ENCODE assay signal across 1 cellular context in the genomic region with DNA sequence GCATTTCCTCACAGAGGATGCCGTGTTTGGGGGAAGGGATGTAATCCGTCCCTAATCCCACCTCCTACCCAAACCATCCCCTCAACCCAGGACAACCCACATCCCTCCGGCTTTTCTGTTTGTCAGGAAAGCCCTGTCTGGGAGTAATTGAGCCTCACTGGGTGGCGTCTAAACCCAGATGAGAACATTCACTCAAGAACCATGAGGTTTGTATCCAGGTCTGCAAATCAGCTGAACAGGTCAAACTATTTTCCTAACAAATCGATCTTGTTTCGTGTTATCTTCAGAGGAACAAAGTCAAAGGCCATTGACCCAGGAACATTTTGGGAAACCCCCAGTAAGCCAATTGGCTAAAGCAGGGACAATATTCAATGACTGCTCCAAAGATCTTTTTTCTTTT.
TF ChIP-seq lines count a peak whose summit lies in the region.

No MANE protein-coding gene starts in this region.

TF ChIP-seq in SK-N-SH, 30 proteins besides CTCF, POLR2A, EP300 and RAD21:
- TF ChIP-seq, protein P1, sequence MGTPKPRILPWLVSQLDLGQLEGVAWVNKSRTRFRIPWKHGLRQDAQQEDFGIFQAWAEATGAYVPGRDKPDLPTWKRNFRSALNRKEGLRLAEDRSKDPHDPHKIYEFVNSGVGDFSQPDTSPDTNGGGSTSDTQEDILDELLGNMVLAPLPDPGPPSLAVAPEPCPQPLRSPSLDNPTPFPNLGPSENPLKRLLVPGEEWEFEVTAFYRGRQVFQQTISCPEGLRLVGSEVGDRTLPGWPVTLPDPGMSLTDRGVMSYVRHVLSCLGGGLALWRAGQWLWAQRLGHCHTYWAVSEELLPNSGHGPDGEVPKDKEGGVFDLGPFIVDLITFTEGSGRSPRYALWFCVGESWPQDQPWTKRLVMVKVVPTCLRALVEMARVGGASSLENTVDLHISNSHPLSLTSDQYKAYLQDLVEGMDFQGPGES (IDR thresholded peaks at IDR 0.05; ENCODE audit: low read depth, low read length), result no peak
- TF ChIP-seq JUND (IDR thresholded peaks at IDR 0.05), result no peak
- TF ChIP-seq, protein P2, sequence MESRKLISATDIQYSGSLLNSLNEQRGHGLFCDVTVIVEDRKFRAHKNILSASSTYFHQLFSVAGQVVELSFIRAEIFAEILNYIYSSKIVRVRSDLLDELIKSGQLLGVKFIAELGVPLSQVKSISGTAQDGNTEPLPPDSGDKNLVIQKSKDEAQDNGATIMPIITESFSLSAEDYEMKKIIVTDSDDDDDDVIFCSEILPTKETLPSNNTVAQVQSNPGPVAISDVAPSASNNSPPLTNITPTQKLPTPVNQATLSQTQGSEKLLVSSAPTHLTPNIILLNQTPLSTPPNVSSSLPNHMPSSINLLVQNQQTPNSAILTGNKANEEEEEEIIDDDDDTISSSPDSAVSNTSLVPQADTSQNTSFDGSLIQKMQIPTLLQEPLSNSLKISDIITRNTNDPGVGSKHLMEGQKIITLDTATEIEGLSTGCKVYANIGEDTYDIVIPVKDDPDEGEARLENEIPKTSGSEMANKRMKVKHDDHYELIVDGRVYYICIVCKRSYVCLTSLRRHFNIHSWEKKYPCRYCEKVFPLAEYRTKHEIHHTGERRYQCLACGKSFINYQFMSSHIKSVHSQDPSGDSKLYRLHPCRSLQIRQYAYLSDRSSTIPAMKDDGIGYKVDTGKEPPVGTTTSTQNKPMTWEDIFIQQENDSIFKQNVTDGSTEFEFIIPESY (IDR thresholded peaks at IDR 0.05; ENCODE audit: borderline replicate concordance, low read depth), result no peak
- TF ChIP-seq SIN3A (IDR thresholded peaks at IDR 0.05; ENCODE audit: borderline replicate concordance, low read depth, low read length), result no peak
